Comparison of ENCODE assay signal across 21 cellular contexts in the genomic region with DNA sequence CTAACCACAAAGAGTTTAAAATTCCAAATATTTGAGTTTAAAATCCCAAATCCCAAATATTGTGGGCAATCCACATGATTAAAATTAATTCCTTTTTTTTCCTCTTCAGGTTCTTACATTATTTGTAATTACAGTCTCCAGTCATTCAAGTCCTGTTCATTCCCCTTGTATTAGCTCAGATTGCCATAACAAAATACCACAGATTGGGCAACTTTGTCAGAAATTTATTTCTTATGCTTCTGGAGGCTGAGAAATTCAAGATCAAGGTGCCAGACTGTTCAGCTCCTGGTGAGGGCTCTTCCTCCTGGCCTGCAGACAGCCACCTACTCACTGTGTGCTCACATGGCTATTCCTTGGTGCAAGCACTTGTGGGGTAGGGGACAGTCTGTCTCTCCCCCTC.
"Had no signal": no experiment of that assay in that cellular context is flagged by ENCODE, and none has a peak within 500 bp of the region (broad histone marks: within the 10 kb centered on the region; RNA-seq: fewer than 3 reads in every experiment).

No MANE protein-coding gene starts in this region.

- H3K9me3 ChIP-seq: body of pancreas, left lung, spleen, thyroid gland, upper lobe of right lung had no signal

- H3K4me3 ChIP-seq: body of pancreas, left lung, lung, spleen, thyroid gland, upper lobe of right lung had no signal

- H3K27ac ChIP-seq: body of pancreas, spleen, thyroid gland, upper lobe of right lung had no signal

- H3K4me3 Mint-ChIP-seq: activated B cell treated with CpG ODN at 0.5 μM for 24 hours; activated CD4-positive, alpha-beta T cell treated with anti-CD3 and anti-CD28 coated beads for 36 hours; activated naive CD4-positive, alpha-beta T cell treated with anti-CD3 and anti-CD28 coated beads for 36 hours; activated T-cell treated with anti-CD3 and anti-CD28 coated beads, Interleukin-2, amount 50 U/mL, for 72 hours; naive thymus-derived CD8-positive, alpha-beta T cell had no signal

- DNase-seq: activated B cell treated with CpG ODN at 0.5 μM for 24 hours; activated CD4-positive, alpha-beta T cell treated with anti-CD3 and anti-CD28 coated beads for 36 hours; activated CD4-positive, alpha-beta T cell treated with anti-CD3 and anti-CD28 coated beads, Interleukin-2, amount 50 U/mL, for 4 hours; activated effector memory CD4-positive, alpha-beta T cell treated with Interleukin-2 at 50 U/mL for 16 hours; activated naive CD4-positive, alpha-beta T cell treated with anti-CD3 and anti-CD28 coated beads for 36 hours; activated T-cell treated with anti-CD3 and anti-CD28 coated beads, Interleukin-2, amount 50 U/mL, for 72 hours; anterior cingulate cortex; body of pancreas; effector memory CD4-positive, alpha-beta T cell; foreskin melanocyte; kidney glomerular epithelial cell; naive thymus-derived CD8-positive, alpha-beta T cell; spleen; stimulated activated CD4-positive, alpha-beta T cell treated with anti-CD3 and anti-CD28 coated beads, Interleukin-4, amount 100 ng/mL, for 4 hours; stimulated activated naive CD8-positive, alpha-beta T cell treated with anti-CD3 and anti-CD28 coated beads, Interleukin-15, Interleukin-2, amounts not matched to agents 100 U/mL and 50 U/mL, for 24 hours; T1000; thyroid gland; upper lobe of right lung had no signal

- H3K27me3 ChIP-seq: body of pancreas, left lung, spleen, thyroid gland, upper lobe of right lung had no signal

- H3K27me3 Mint-ChIP-seq: activated B cell treated with CpG ODN at 0.5 μM for 24 hours; activated CD4-positive, alpha-beta T cell treated with anti-CD3 and anti-CD28 coated beads for 36 hours; naive thymus-derived CD8-positive, alpha-beta T cell had no signal

- H3K36me3 ChIP-seq: left lung, spleen, thyroid gland, upper lobe of right lung had no signal

- H3K27ac Mint-ChIP-seq: activated B cell treated with CpG ODN at 0.5 μM for 24 hours; activated CD4-positive, alpha-beta T cell treated with anti-CD3 and anti-CD28 coated beads for 36 hours; activated naive CD4-positive, alpha-beta T cell treated with anti-CD3 and anti-CD28 coated beads for 36 hours; activated T-cell treated with anti-CD3 and anti-CD28 coated beads, Interleukin-2, amount 50 U/mL, for 72 hours; progenitor cell of endocrine pancreas had no signal

- H3K9me3 Mint-ChIP-seq: activated B cell treated with CpG ODN at 0.5 μM for 24 hours; activated naive CD4-positive, alpha-beta T cell treated with anti-CD3 and anti-CD28 coated beads for 36 hours; activated T-cell treated with anti-CD3 and anti-CD28 coated beads, Interleukin-2, amount 50 U/mL, for 72 hours; naive thymus-derived CD8-positive, alpha-beta T cell had no signal
